8 cellular contexts compared by ENCODE assay signal in the genomic region with DNA sequence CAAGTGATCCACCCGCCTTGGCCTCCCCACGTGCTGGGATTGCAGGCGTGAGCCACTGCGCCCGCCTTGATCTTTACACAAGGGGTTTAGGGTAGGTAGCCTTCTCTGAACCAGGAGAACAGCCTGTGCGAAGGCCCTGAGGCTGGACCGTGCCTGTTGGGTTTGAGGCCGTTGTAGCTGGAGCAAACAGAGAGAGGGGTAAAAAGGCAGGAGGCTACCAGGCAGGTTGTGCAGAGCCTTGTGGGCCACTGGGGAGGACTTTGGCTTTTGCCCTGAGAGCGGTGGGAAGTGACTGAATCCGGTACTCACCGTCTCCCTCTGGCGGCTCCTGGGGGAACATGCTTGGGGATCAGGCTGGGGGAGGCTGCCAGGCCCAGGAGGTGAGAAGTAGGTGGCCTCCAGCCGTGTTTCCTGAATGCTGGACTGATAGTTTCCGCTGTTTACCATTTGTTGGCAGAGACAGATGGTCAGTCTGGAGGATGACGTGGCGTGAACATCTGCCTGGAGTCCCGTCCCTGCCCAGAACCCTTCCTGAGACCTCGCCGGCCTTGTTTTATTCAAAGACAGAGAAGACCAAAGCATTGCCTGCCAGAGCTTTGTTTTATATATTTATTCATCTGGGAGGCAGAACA. TPM values are rescaled to one million over a fixed set of nuclear protein-coding genes. Genes with fewer than 3 reads are reported as not detected.
DNase-seq lines count a peak whose midpoint lies in the region; ATAC-seq, FAIRE-seq and TF ChIP-seq lines count a peak whose summit lies in the region.

No MANE protein-coding gene starts in this region.

- H3K4me3 Mint-ChIP-seq in CD4-positive, alpha-beta T cell: no peak overlapping the region
- H3K4me3 Mint-ChIP-seq in activated T-helper 1 cell treated with anti-CD3 and anti-CD28 coated beads, Interleukin-12 subunit alpha, Interleukin-12 subunit beta, Interleukin-2, Interleukin-4 antibody, amounts not matched to agents 30 ng/mL and 10 ng/mL and 1 ng/mL, durations not matched to agents 14 hours and 24 hours and 36 hours: no peak overlapping the region
- peak overlapping the region; percentile 55 for H3K4me3 Mint-ChIP-seq in neural progenitor cell

- no peak overlapping the region for H3K27ac ChIP-seq in CD4-positive, alpha-beta T cell (ENCODE audit: low read depth, low read length)
- H3K27ac ChIP-seq in Peyer's patch (peak overlapping the region in 3 of 4 donors; percentile 2 to 57 (median 29)), neural progenitor cell (no peak overlapping the region), stomach smooth muscle (ENCODE audit: low read length) (peak overlapping the region; percentile 62)

- intact Hi-C loops in CD4-positive, alpha-beta T cell (cut with DNase I, micrococcal nuclease): loop anchor here (1.0 to 10.0 kb wide), 4 partner anchors 95 to 454 kb away; no protein-coding TSS in a partner anchor
- intact Hi-C loops in activated T-helper 1 cell treated with anti-CD3 and anti-CD28 coated beads, Interleukin-12 subunit alpha, Interleukin-12 subunit beta, Interleukin-2, Interleukin-4 antibody, amounts not matched to agents 30 ng/mL and 10 ng/mL and 1 ng/mL, durations not matched to agents 14 hours and 24 hours and 36 hours (cut with micrococcal nuclease): loop anchor here (1.0 kb wide), 1 partner anchor 95 kb away; no protein-coding TSS in a partner anchor

- FAIRE-seq in HTR-8/SVneo (lab: Jason Lieb, UNC): no peak

- H3F3A ChIP-seq in neural progenitor cell (ENCODE audit: low read depth): peaks cover 88% of the 10 kb centered on the region

- peaks cover 46% of the 10 kb centered on the region for H4K20me1 ChIP-seq in neural progenitor cell (ENCODE audit: low read depth)

- peak; percentile 78 for TF ChIP-seq CTCF in CD4-positive, alpha-beta T cell (IDR thresholded peaks at IDR 0.05)
- TF ChIP-seq CTCF in Peyer's patch (IDR thresholded peaks at IDR 0.05): peak; percentile 73 to 93 (median 88)
- TF ChIP-seq CTCF in neural progenitor cell (IDR thresholded peaks at IDR 0.05): peak; percentile 70

- no peak overlapping the region for H2AFZ ChIP-seq in neural progenitor cell (replicated peaks)

- H3K4me3 ChIP-seq in Peyer's patch (no peak overlapping the region), neural progenitor cell (no peak overlapping the region), stomach smooth muscle (ENCODE audit: low read length in 2 of 2) (no peak overlapping the region)

- H3K27me3 Mint-ChIP-seq in CD4-positive, alpha-beta T cell: no peaks in the 10 kb centered on the region
- no peaks in the 10 kb centered on the region for H3K27me3 Mint-ChIP-seq in activated T-helper 1 cell treated with anti-CD3 and anti-CD28 coated beads, Interleukin-12 subunit alpha, Interleukin-12 subunit beta, Interleukin-2, Interleukin-4 antibody, amounts not matched to agents 30 ng/mL and 10 ng/mL and 1 ng/mL, durations not matched to agents 14 hours and 24 hours and 36 hours (ENCODE audit: insufficient read depth)
- peaks cover 3% of the 10 kb centered on the region for H3K27me3 Mint-ChIP-seq in neural progenitor cell (ENCODE audit: insufficient read depth, low read depth)

- H3K9me3 Mint-ChIP-seq in CD4-positive, alpha-beta T cell: no peaks in the 10 kb centered on the region
- H3K9me3 Mint-ChIP-seq in activated T-helper 1 cell treated with anti-CD3 and anti-CD28 coated beads, Interleukin-12 subunit alpha, Interleukin-12 subunit beta, Interleukin-2, Interleukin-4 antibody, amounts not matched to agents 30 ng/mL and 10 ng/mL and 1 ng/mL, durations not matched to agents 14 hours and 24 hours and 36 hours: no peaks in the 10 kb centered on the region
- peaks cover 2% of the 10 kb centered on the region for H3K9me3 Mint-ChIP-seq in neural progenitor cell

- no peak for TF ChIP-seq POLR2A in Peyer's patch (IDR thresholded peaks at IDR 0.05)

- peak; percentile 83 for ATAC-seq in CD4-positive, alpha-beta T cell (ENCODE audit: poor library complexity)
- no peak for ATAC-seq in HG02642 (IDR thresholded peaks at IDR 0.05; ENCODE audit: poor library complexity, unreplicated experiment)

- H3K27ac Mint-ChIP-seq in CD4-positive, alpha-beta T cell: no peak overlapping the region
- no peak overlapping the region for H3K27ac Mint-ChIP-seq in activated T-helper 1 cell treated with anti-CD3 and anti-CD28 coated beads, Interleukin-12 subunit alpha, Interleukin-12 subunit beta, Interleukin-2, Interleukin-4 antibody, amounts not matched to agents 30 ng/mL and 10 ng/mL and 1 ng/mL, durations not matched to agents 14 hours and 24 hours and 36 hours
- no peak overlapping the region for H3K27ac Mint-ChIP-seq in neural progenitor cell

- no peaks in the 10 kb centered on the region for H3K9me3 ChIP-seq in CD4-positive, alpha-beta T cell (ENCODE audit: control insufficient read depth, low read length)
- no peaks in the 10 kb centered on the region for H3K9me3 ChIP-seq in Peyer's patch
- no peaks in the 10 kb centered on the region for H3K9me3 ChIP-seq in neural progenitor cell (ENCODE audit: low read depth)
- no peaks in the 10 kb centered on the region for H3K9me3 ChIP-seq in stomach smooth muscle (ENCODE audit: control insufficient read depth in 2 of 2, low read length in 2 of 2)

- CTCF ChIA-PET in CD4-positive, alpha-beta T cell (lab: Charles Lee): interaction anchor here (0.9 to 2.8 kb wide), 2 partner anchors 68 to 95 kb away, joined by 4 to 15 read pairs; no protein-coding TSS in a partner anchor

- H3K36me3 Mint-ChIP-seq in CD4-positive, alpha-beta T cell (ENCODE audit: low read depth): peaks cover 35% of the 10 kb centered on the region
- peaks cover 43% of the 10 kb centered on the region for H3K36me3 Mint-ChIP-seq in activated T-helper 1 cell treated with anti-CD3 and anti-CD28 coated beads, Interleukin-12 subunit alpha, Interleukin-12 subunit beta, Interleukin-2, Interleukin-4 antibody, amounts not matched to agents 30 ng/mL and 10 ng/mL and 1 ng/mL, durations not matched to agents 14 hours and 24 hours and 36 hours (ENCODE audit: low read depth)
- peaks cover 44% of the 10 kb centered on the region for H3K36me3 Mint-ChIP-seq in neural progenitor cell

- H3K36me3 ChIP-seq in Peyer's patch: peaks cover 0 to 73% (median 0%) of the 10 kb centered on the region in 3 donors
- peaks cover 14% of the 10 kb centered on the region for H3K36me3 ChIP-seq in neural progenitor cell
- peaks cover 15 to 25% of the 10 kb centered on the region in 2 donors for H3K36me3 ChIP-seq in stomach smooth muscle (ENCODE audit: control insufficient read depth in 2 of 2, insufficient read depth in 2 of 2, low read length in 2 of 2)

- H3K27me3 ChIP-seq in CD4-positive, alpha-beta T cell (ENCODE audit: control insufficient read depth, insufficient read depth, low read length): no peaks in the 10 kb centered on the region
- H3K27me3 ChIP-seq in Peyer's patch (no peaks in the 10 kb centered on the region), neural progenitor cell (no peaks in the 10 kb centered on the region), stomach smooth muscle (ENCODE audit: control insufficient read depth in 1 of 2, insufficient read depth in 2 of 2, low read length in 2 of 2) (no peaks in the 10 kb centered on the region)

- POLR2A ChIA-PET in CD4-positive, alpha-beta T cell (lab: Charles Lee): no interaction called here

- peaks cover 5% of the 10 kb centered on the region for H3K79me2 ChIP-seq in neural progenitor cell (ENCODE audit: low read depth)

- peak; percentile 63 to 75 (median 69) for DNase-seq in CD4-positive, alpha-beta T cell
- DNase-seq in HTR-8/SVneo (ENCODE audit: insufficient read length, low spot score): peak; percentile 82
- peak; percentile 75 to 92 (median 87) for DNase-seq in Peyer's patch
- DNase-seq in activated T-helper 1 cell treated with anti-CD3 and anti-CD28 coated beads, Interleukin-12 subunit alpha, Interleukin-12 subunit beta, Interleukin-2, Interleukin-4 antibody, amounts not matched to agents 30 ng/mL and 10 ng/mL and 1 ng/mL, durations not matched to agents 14 hours and 24 hours and 36 hours (ENCODE audit: low spot score): peak; percentile 55
- DNase-seq in fibroblast of peridontal ligament (ENCODE audit: extremely low read depth): peak; percentile 56
- peak; percentile 75 for DNase-seq in neural progenitor cell (ENCODE audit: low spot score)

- no peaks in the 10 kb centered on the region for H3K4me1 Mint-ChIP-seq in CD4-positive, alpha-beta T cell (ENCODE audit: low read depth)
- H3K4me1 Mint-ChIP-seq in activated T-helper 1 cell treated with anti-CD3 and anti-CD28 coated beads, Interleukin-12 subunit alpha, Interleukin-12 subunit beta, Interleukin-2, Interleukin-4 antibody, amounts not matched to agents 30 ng/mL and 10 ng/mL and 1 ng/mL, durations not matched to agents 14 hours and 24 hours and 36 hours (ENCODE audit: low read depth): no peaks in the 10 kb centered on the region
- H3K4me1 Mint-ChIP-seq in neural progenitor cell: no peaks in the 10 kb centered on the region

- H3K9ac ChIP-seq in neural progenitor cell: no peak overlapping the region
- peak overlapping the region in 1 of 2 donors; percentile 13 for H3K9ac ChIP-seq in stomach smooth muscle (ENCODE audit: low read length in 2 of 2)

- H3K4me1 ChIP-seq in Peyer's patch (peaks cover 0 to 7% (median 0%) of the 10 kb centered on the region in 4 donors), neural progenitor cell (no peaks in the 10 kb centered on the region), stomach smooth muscle (ENCODE audit: control insufficient read depth, insufficient read depth, low read length) (peaks cover 11% of the 10 kb centered on the region)

- H3K4me2 ChIP-seq in neural progenitor cell: no peak overlapping the region

RNA-seq across cellular contexts. Expression of a gene that starts 24.6 kb away (rescaled TPM):
- total RNA-seq in CD4-positive, alpha-beta T cell: 1 to 10 TPM in 1 of 2 experiments, under 1 TPM in 1; 0.59 to 1.5 TPM
- total RNA-seq in Peyer's patch (10 to 100 TPM in 2 of 4 donors, 1 to 10 TPM in 2; 1.7 to 28.9 (median 8.4) TPM), neural progenitor cell (ENCODE audit: low replicate concordance) (56.7 and 57.1 TPM in 2 replicates)
- 30.3 and 30.4 TPM in 2 replicates for total RNA-seq in activated T-helper 1 cell treated with anti-CD3 and anti-CD28 coated beads, Interleukin-12 subunit alpha, Interleukin-12 subunit beta, Interleukin-2, Interleukin-4 antibody, amounts not matched to agents 30 ng/mL and 10 ng/mL and 1 ng/mL, durations not matched to agents 14 hours and 24 hours and 36 hours

RNA-seq across cellular contexts. Expression of a gene that starts 41.7 kb away (rescaled TPM):
- 10 to 100 TPM; 32.5 to 34.0 TPM for total RNA-seq in CD4-positive, alpha-beta T cell
- total RNA-seq in Peyer's patch (100 to 1,000 TPM in 3 of 4 donors, 10 to 100 TPM in 1; 75.7 to 209 (median 156) TPM), neural progenitor cell (ENCODE audit: low replicate concordance) (39.3 and 78.0 TPM in 2 replicates)
- total RNA-seq in activated T-helper 1 cell treated with anti-CD3 and anti-CD28 coated beads, Interleukin-12 subunit alpha, Interleukin-12 subunit beta, Interleukin-2, Interleukin-4 antibody, amounts not matched to agents 30 ng/mL and 10 ng/mL and 1 ng/mL, durations not matched to agents 14 hours and 24 hours and 36 hours: 115 and 117 TPM in 2 replicates

Comparison
In these comparisons a context has a peak if more than half of its experiments do, and no peak if none do; other contexts are left out.
1. H3K27ac ChIP-seq: peak in Peyer's patch (3 of 4) and stomach smooth muscle (single experiment); none in CD4-positive, alpha-beta T cell (single experiment) and neural progenitor cell (single experiment).
2. Peak in every context shown above with its lines, with median percentiles within 50 percentile points of each other: DNase-seq and CTCF ChIP-seq.